15 cellular contexts compared by ENCODE assay signal in the genomic region with DNA sequence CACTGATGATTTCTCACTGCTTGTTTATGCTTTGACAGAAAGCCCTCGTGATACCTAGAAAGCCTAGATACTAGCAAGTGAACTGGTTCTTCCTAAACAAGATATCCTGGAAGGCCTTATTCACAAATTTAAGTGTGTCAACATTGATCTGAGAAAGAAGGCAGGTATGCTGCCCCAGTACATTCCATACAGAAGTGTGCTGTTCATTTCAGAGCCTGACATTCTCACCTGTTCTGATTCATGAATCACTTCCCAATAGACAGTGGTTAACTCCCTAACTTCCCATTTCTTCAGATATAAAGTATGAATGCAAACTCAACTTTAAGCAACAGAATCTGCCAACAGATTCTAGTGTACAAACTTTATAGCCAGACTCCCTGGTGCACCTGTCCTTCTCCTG. TPM values are rescaled to one million over a fixed set of nuclear protein-coding genes. Genes with fewer than 3 reads are reported as not detected.
A peak's percentile ranks its signal among the peaks of the same experiment; 100 is the strongest.
DNase-seq lines count a peak whose midpoint lies in the region; ATAC-seq and TF ChIP-seq lines count a peak whose summit lies in the region.
"Had no signal": no experiment of that assay in that cellular context is flagged by ENCODE, and none has a peak within 500 bp of the region (broad histone marks: within the 10 kb centered on the region; RNA-seq: fewer than 3 reads in every experiment).

No MANE protein-coding gene starts in this region.

- H3K9me3 ChIP-seq in RWPE2 (ENCODE audit: severe bottlenecking) (peaks cover 5% of the 10 kb centered on the region), trophoblast cell (ENCODE audit: insufficient read depth, low read depth, low read length) (no peaks in the 10 kb centered on the region)

- ATAC-seq in RWPE2 (ENCODE audit: low read depth) = peak; percentile 66; the same call in 2 of the 3 replicates
- peak; percentile 77 for ATAC-seq in foreskin keratinocyte
- ATAC-seq: GM23338 had no signal

- no peak overlapping the region for H3K4me2 ChIP-seq in trophoblast cell (ENCODE audit: low read length)
- H3K4me2 ChIP-seq: GM23338 had no signal

- H2AK5ac ChIP-seq in trophoblast cell (ENCODE audit: low read length) = no peak overlapping the region

- H3K4me1 ChIP-seq in RWPE2 (ENCODE audit: insufficient read depth, poor library complexity, severe bottlenecking) (peaks cover 7% of the 10 kb centered on the region), foreskin keratinocyte (peaks cover 16% of the 10 kb centered on the region), trophoblast cell (ENCODE audit: control insufficient read depth in 1 of 2, insufficient read depth in 2 of 2, low read length in 2 of 2) (no peaks in the 10 kb centered on the region)

- H3K14ac ChIP-seq in trophoblast cell (ENCODE audit: low read length) = no peak overlapping the region

- no peaks in the 10 kb centered on the region for H3K36me3 ChIP-seq in RWPE2 (ENCODE audit: low read depth)
- no peaks in the 10 kb centered on the region for H3K36me3 ChIP-seq in trophoblast cell (ENCODE audit: control insufficient read depth in 1 of 2, insufficient read depth in 2 of 2, low read length in 2 of 2)

- H4K8ac ChIP-seq in trophoblast cell (ENCODE audit: low read depth, low read length) = no peak overlapping the region

- H4K12ac ChIP-seq in trophoblast cell (ENCODE audit: low read depth, low read length) = no peak overlapping the region

- no peak overlapping the region for H3K9ac ChIP-seq in trophoblast cell (ENCODE audit: low read length)
- H3K9ac ChIP-seq: BLaER1 treated with 17β-estradiol and CSF1 and Interleukin-3, amounts not matched to agents 10 nM and 100 nM had no signal

- H2BK12ac ChIP-seq in trophoblast cell (ENCODE audit: low read length) = no peak overlapping the region

- DNase-seq in HPDE6-E6E7 (ENCODE audit: extremely low spot score) = peak; percentile 42
- DNase-seq in RWPE2 (ENCODE audit: low spot score) = no peak
- peak; percentile 68 to 76 for DNase-seq in foreskin keratinocyte
- DNase-seq in trophoblast cell = peak; percentile 74 to 90
- DNase-seq in foreskin melanocyte = no peak
- no peak for DNase-seq in GM10266 (ENCODE audit: extremely low spot score)
- DNase-seq in NCI-H2029 (lab: John Stamatoyannopoulos, UW) = no peak
- DNase-seq: 8988T; ACHN; CD4-positive, CD25-positive, alpha-beta regulatory T cell; DMS53; GF-D8; H7 had no signal

- no peak overlapping the region for H3K18ac ChIP-seq in trophoblast cell (ENCODE audit: low read length)

- H3K27ac ChIP-seq in RWPE2 (ENCODE audit: poor library complexity, severe bottlenecking) = no peak overlapping the region
- no peak overlapping the region for H3K27ac ChIP-seq in foreskin keratinocyte
- no peak overlapping the region for H3K27ac ChIP-seq in trophoblast cell (ENCODE audit: low read depth, low read length)
- H3K27ac ChIP-seq: BLaER1 treated with 17β-estradiol and CSF1 and Interleukin-3, amounts not matched to agents 10 nM and 100 nM had no signal

- H3K27me3 ChIP-seq in RWPE2 (ENCODE audit: insufficient read depth, poor library complexity, severe bottlenecking) = no peaks in the 10 kb centered on the region
- no peaks in the 10 kb centered on the region for H3K27me3 ChIP-seq in foreskin keratinocyte
- no peaks in the 10 kb centered on the region for H3K27me3 ChIP-seq in trophoblast cell (ENCODE audit: insufficient read depth, low read length)
- H3K27me3 ChIP-seq: BLaER1 treated with 17β-estradiol and CSF1 and Interleukin-3, amounts not matched to agents 10 nM and 100 nM had no signal

- TF ChIP-seq CTCF in RWPE2 (IDR thresholded peaks at IDR 0.05; ENCODE audit: poor library complexity, severe bottlenecking) = no peak
- no peak for TF ChIP-seq CTCF in foreskin keratinocyte (conservative IDR thresholded peaks at IDR 0.05)
- TF ChIP-seq CTCF in GM10266 (IDR thresholded peaks at IDR 0.05; ENCODE audit: control insufficient read depth, insufficient read depth, low read depth, missing control alignments) = no peak

- no peak overlapping the region for H2BK120ac ChIP-seq in trophoblast cell (ENCODE audit: insufficient read depth, low read length, poor library complexity)

- no peaks in the 10 kb centered on the region for H3K79me2 ChIP-seq in trophoblast cell (ENCODE audit: control insufficient read depth, insufficient read depth, low read length, poor library complexity)

- no CpG with 5 or more reads among the region's 1 CpG for WGBS in trophoblast cell (ENCODE audit: extremely low coverage, insufficient coverage, insufficient read length)

- H2BK5ac ChIP-seq in trophoblast cell (ENCODE audit: low read depth, low read length, poor library complexity) = no peak overlapping the region

- H4K91ac ChIP-seq in trophoblast cell (ENCODE audit: low read depth, low read length) = no peak overlapping the region

- no peak overlapping the region for H3K23ac ChIP-seq in trophoblast cell (ENCODE audit: low read length)

- H3K4ac ChIP-seq in trophoblast cell (ENCODE audit: low read depth, low read length) = no peak overlapping the region

- H3K4me3 ChIP-seq in RWPE2 (ENCODE audit: severe bottlenecking) = no peak overlapping the region
- H3K4me3 ChIP-seq in trophoblast cell (ENCODE audit: low read depth, low read length) = no peak overlapping the region
- H3K4me3 ChIP-seq: BLaER1 treated with 17β-estradiol and CSF1 and Interleukin-3, amounts not matched to agents 10 nM and 100 nM; GM23338 had no signal

- no peaks in the 10 kb centered on the region for H3K79me1 ChIP-seq in trophoblast cell (ENCODE audit: low read length)

- H2AFZ ChIP-seq in trophoblast cell (ENCODE audit: insufficient read depth, low read length, poor library complexity) = no peak overlapping the region
- H2AFZ ChIP-seq: GM23338 had no signal

RNA-seq across cellular contexts. Expression of a gene that starts 15.5 kb away (rescaled TPM):
- total RNA-seq in foreskin keratinocyte = 1.2 and 3.6 TPM in 2 replicates
- polyA plus RNA-seq in foreskin keratinocyte = 1.1 and 2.4 TPM in 2 replicates
- 4.3 and 4.5 TPM in 2 replicates for polyA plus RNA-seq in trophoblast cell (2013)
- total RNA-seq: CD4-positive, CD25-positive, alpha-beta regulatory T cell had no signal
- polyA plus RNA-seq: CD4-positive, CD25-positive, alpha-beta regulatory T cell had no signal

Comparison
In these comparisons a context has a peak if more than half of its experiments do, and no peak if none do; other contexts are left out.
1. DNase-seq: peak in HPDE6-E6E7 (single experiment), foreskin keratinocyte (2 of 2) and trophoblast cell (2 of 2); none in RWPE2 (single experiment), foreskin melanocyte (single experiment), GM10266 (single experiment) and NCI-H2029 (single experiment).